ENCODE assay signal across 16 cellular contexts in genomic region chr12:53844989-53845836, GRCh38.
DNase-seq lines count a peak whose midpoint lies in the region; ATAC-seq, FAIRE-seq and TF ChIP-seq lines count a peak whose summit lies in the region.
"Had no signal": no experiment of that assay in that cellular context is flagged by ENCODE, and none has a peak within 500 bp of the region (broad histone marks: within the 10 kb centered on the region; RNA-seq: fewer than 3 reads in every experiment).

No MANE protein-coding gene starts in this region.

- no peaks in the 10 kb centered on the region for H3K79me2 ChIP-seq in keratinocyte (ENCODE audit: control insufficient read depth, insufficient read depth, low read length)

- H2AFZ ChIP-seq in keratinocyte (ENCODE audit: control insufficient read depth, low read length), result peak overlapping the region; percentile 15
- H2AFZ ChIP-seq: neural progenitor cell had no signal

- H3K36me3 ChIP-seq in BJ (ENCODE audit: control insufficient read depth, insufficient read depth, low read length) (no peaks in the 10 kb centered on the region), keratinocyte (ENCODE audit: control insufficient read depth in 2 of 2, extremely low read depth in 1 of 2, insufficient read depth in 2 of 2, low read length in 2 of 2) (no peaks in the 10 kb centered on the region)
- H3K36me3 ChIP-seq: HAP-1, neural progenitor cell had no signal

- H3K27ac ChIP-seq in keratinocyte (ENCODE audit: control insufficient read depth, insufficient read depth, low read length), result peak overlapping the region; percentile 28
- H3K27ac ChIP-seq: neural progenitor cell had no signal

- H3K9ac ChIP-seq in keratinocyte (ENCODE audit: control insufficient read depth, extremely low read depth, insufficient read depth, low read length), result no peak overlapping the region
- H3K9ac ChIP-seq: neural progenitor cell had no signal

- POLR2A ChIA-PET in BJ (lab: Charles Lee), result no interaction called here

- H3K4me3 ChIP-seq in BJ (ENCODE audit: low read depth, low read length), result no peak overlapping the region
- peak overlapping the region in 1 of 3 experiments; percentile 40 for H3K4me3 ChIP-seq in keratinocyte (ENCODE audit: control insufficient read depth in 2 of 3, extremely low read depth in 1 of 3, insufficient read depth in 2 of 3, low read depth in 1 of 3, low read length in 3 of 3)
- H3K4me3 ChIP-seq: HAP-1, neural progenitor cell had no signal

- peak; percentile 95 for FAIRE-seq in keratinocyte (lab: Jason Lieb, UNC)
- FAIRE-seq: kidney had no signal

- no peak overlapping the region for H3K27ac Mint-ChIP-seq in immature natural killer cell
- H3K27ac Mint-ChIP-seq: CD14-positive monocyte, neural progenitor cell had no signal

- CTCF ChIA-PET in BJ (lab: Yijun Ruan, JAX), result interaction anchor here (1.3 to 2.4 kb wide), 4 partner anchors 13 to 143 kb away, joined by 3 to 8 read pairs (median 5); no protein-coding TSS in a partner anchor

- H3K36me3 Mint-ChIP-seq in immature natural killer cell, result no peaks in the 10 kb centered on the region
- H3K36me3 Mint-ChIP-seq: CD14-positive monocyte, neural progenitor cell had no signal

- no peaks in the 10 kb centered on the region for H3K9me3 ChIP-seq in keratinocyte (ENCODE audit: control insufficient read depth, low read depth, low read length)
- H3K9me3 ChIP-seq: HAP-1 had no signal

- TF ChIP-seq CTCF in BJ (IDR thresholded peaks at IDR 0.05; ENCODE audit: insufficient read depth, low read depth, low read length) (no peak), keratinocyte (optimal IDR thresholded peaks at IDR 0.05 in 1 of 3, IDR thresholded peaks at IDR 0.05 in 1 of 3, conservative IDR thresholded peaks at IDR 0.05 in 1 of 3; ENCODE audit: extremely low read depth in 1 of 3, insufficient read depth in 2 of 3, low read length in 3 of 3) (no peak)

- H3K9me3 Mint-ChIP-seq in immature natural killer cell, result no peaks in the 10 kb centered on the region
- H3K9me3 Mint-ChIP-seq: neural progenitor cell had no signal

- H3K27me3 Mint-ChIP-seq in immature natural killer cell (ENCODE audit: low read depth in 3 of 3), result peaks cover 4 to 38% (median 14%) of the 10 kb centered on the region in 3 donors

- no peaks in the 10 kb centered on the region for H3K9me1 ChIP-seq in keratinocyte (ENCODE audit: control insufficient read depth, extremely low read depth, insufficient read depth, low read length)

- H3K4me1 Mint-ChIP-seq in immature natural killer cell, result no peaks in the 10 kb centered on the region
- H3K4me1 Mint-ChIP-seq: CD14-positive monocyte, neural progenitor cell had no signal

- H3K4me1 ChIP-seq in keratinocyte (ENCODE audit: control insufficient read depth, extremely low read depth, insufficient read depth, low read length), result peaks cover 40% of the 10 kb centered on the region
- H3K4me1 ChIP-seq: neural progenitor cell had no signal

- H3K4me2 ChIP-seq in keratinocyte (ENCODE audit: control insufficient read depth, extremely low read depth, insufficient read depth, low read depth, low read length), result peak overlapping the region; percentile 78
- H3K4me2 ChIP-seq: neural progenitor cell had no signal

- no peaks in the 10 kb centered on the region for H4K20me1 ChIP-seq in keratinocyte (ENCODE audit: control insufficient read depth, extremely low read depth, insufficient read depth, low read length)

- DNase-seq in BJ (ENCODE audit: low read depth) (peak; percentile 72), HS-5 (ENCODE audit: low read depth) (peak; percentile 38), amniotic stem cell (lab: John Stamatoyannopoulos, UW) (peak; percentile 52), keratinocyte (ENCODE audit: low read depth, low spot score) (peak; percentile 96), immature natural killer cell (no peak)
- DNase-seq: activated CD4-positive, alpha-beta T cell treated with anti-CD3 and anti-CD28 coated beads for 1 hour; caudate nucleus; kidney; NCI-H2227 treated with DMSO at 0.1 percent for 48 hours; stimulated activated CD4-positive, alpha-beta T cell treated with anti-CD3 and anti-CD28 coated beads, Interleukin-12 subunit alpha, Interleukin-12 subunit beta, amount 100 ng/mL, for 4 hours had no signal

- ATAC-seq in HG03097 (IDR thresholded peaks at IDR 0.05; ENCODE audit: low FRiP score, unreplicated experiment), result no peak
- no peak for ATAC-seq in GM21515 (IDR thresholded peaks at IDR 0.05; ENCODE audit: unreplicated experiment)
- ATAC-seq in GM19395 (IDR thresholded peaks at IDR 0.05; ENCODE audit: unreplicated experiment), result no peak

- no peak overlapping the region for H3K4me3 Mint-ChIP-seq in immature natural killer cell
- H3K4me3 Mint-ChIP-seq: CD14-positive monocyte, neural progenitor cell had no signal

- peaks cover 1% of the 10 kb centered on the region for H3K27me3 ChIP-seq in BJ (ENCODE audit: control insufficient read depth, insufficient read depth, low read length)
- H3K27me3 ChIP-seq in keratinocyte (ENCODE audit: control insufficient read depth, extremely low read depth, insufficient read depth, low read length), result no peaks in the 10 kb centered on the region

- dilution Hi-C loops in keratinocyte (cut with MboI; ENCODE audit: extremely low pct_ligation_motif_present, low sequenced_read_pairs), result no loop called here

Comparison
In these comparisons a context has a peak if more than half of its experiments do, and no peak if none do; other contexts are left out.
1. DNase-seq: peak in BJ (single experiment), HS-5 (single experiment), amniotic stem cell (single experiment) and keratinocyte (single experiment); none in immature natural killer cell (0 of 3).